In the genomic region with DNA sequence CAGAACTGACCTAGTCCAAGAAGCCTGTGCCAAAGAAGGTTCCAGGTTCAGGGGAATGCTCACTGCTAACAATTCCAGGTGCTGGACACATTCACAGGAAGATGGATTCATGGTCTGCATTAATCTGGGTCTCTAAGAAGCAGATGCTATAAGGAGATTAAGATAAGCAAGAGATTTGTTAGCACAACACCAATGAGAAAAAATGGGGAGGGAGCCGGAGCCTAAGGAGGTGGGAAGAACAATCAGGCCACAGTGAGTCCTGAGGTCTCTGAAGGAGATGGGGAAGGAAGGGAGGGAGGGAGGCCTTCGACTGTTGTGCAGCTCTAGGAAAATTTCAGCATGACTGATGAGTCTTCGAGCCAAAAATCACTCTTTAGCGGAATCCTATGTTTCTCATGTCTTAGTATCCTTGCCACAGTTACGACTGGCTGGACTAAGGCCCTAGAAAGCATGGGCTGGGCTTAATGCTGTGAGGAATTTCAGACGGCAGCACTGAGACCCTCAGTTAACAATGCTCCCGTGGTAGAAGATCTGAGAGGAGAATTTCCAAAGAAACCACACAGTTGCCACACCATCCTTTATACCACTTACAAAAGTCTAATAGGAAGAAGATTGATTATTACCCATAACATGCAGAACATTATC, we compare ENCODE assay signal across 1 cellular context.
TF ChIP-seq lines count a peak whose summit lies in the region.

No MANE protein-coding gene starts in this region.

TF ChIP-seq in WTC11, 78 proteins besides CTCF, POLR2A, EP300 and RAD21 (continued from another document):
- TF ChIP-seq, protein P1, sequence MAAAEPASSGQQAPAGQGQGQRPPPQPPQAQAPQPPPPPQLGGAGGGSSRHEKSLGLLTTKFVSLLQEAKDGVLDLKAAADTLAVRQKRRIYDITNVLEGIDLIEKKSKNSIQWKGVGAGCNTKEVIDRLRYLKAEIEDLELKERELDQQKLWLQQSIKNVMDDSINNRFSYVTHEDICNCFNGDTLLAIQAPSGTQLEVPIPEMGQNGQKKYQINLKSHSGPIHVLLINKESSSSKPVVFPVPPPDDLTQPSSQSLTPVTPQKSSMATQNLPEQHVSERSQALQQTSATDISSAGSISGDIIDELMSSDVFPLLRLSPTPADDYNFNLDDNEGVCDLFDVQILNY (CRISPR knock-in tag; IDR thresholded peaks at IDR 0.05) = no peak
- TF ChIP-seq ZNF317 (CRISPR knock-in tag; IDR thresholded peaks at IDR 0.05; ENCODE audit: borderline replicate concordance, low read depth) (no peak), ELF4 (CRISPR knock-in tag; IDR thresholded peaks at IDR 0.05; ENCODE audit: low read depth) (no peak)
- TF ChIP-seq, protein P2, sequence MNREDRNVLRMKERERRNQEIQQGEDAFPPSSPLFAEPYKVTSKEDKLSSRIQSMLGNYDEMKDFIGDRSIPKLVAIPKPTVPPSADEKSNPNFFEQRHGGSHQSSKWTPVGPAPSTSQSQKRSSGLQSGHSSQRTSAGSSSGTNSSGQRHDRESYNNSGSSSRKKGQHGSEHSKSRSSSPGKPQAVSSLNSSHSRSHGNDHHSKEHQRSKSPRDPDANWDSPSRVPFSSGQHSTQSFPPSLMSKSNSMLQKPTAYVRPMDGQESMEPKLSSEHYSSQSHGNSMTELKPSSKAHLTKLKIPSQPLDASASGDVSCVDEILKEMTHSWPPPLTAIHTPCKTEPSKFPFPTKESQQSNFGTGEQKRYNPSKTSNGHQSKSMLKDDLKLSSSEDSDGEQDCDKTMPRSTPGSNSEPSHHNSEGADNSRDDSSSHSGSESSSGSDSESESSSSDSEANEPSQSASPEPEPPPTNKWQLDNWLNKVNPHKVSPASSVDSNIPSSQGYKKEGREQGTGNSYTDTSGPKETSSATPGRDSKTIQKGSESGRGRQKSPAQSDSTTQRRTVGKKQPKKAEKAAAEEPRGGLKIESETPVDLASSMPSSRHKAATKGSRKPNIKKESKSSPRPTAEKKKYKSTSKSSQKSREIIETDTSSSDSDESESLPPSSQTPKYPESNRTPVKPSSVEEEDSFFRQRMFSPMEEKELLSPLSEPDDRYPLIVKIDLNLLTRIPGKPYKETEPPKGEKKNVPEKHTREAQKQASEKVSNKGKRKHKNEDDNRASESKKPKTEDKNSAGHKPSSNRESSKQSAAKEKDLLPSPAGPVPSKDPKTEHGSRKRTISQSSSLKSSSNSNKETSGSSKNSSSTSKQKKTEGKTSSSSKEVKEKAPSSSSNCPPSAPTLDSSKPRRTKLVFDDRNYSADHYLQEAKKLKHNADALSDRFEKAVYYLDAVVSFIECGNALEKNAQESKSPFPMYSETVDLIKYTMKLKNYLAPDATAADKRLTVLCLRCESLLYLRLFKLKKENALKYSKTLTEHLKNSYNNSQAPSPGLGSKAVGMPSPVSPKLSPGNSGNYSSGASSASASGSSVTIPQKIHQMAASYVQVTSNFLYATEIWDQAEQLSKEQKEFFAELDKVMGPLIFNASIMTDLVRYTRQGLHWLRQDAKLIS (CRISPR knock-in tag; IDR thresholded peaks at IDR 0.05; ENCODE audit: borderline replicate concordance) = no peak
TF ChIP-seq in WTC11: peak in this region for 0.
